ENCODE assay signal across 1 cellular context in the genomic region with DNA sequence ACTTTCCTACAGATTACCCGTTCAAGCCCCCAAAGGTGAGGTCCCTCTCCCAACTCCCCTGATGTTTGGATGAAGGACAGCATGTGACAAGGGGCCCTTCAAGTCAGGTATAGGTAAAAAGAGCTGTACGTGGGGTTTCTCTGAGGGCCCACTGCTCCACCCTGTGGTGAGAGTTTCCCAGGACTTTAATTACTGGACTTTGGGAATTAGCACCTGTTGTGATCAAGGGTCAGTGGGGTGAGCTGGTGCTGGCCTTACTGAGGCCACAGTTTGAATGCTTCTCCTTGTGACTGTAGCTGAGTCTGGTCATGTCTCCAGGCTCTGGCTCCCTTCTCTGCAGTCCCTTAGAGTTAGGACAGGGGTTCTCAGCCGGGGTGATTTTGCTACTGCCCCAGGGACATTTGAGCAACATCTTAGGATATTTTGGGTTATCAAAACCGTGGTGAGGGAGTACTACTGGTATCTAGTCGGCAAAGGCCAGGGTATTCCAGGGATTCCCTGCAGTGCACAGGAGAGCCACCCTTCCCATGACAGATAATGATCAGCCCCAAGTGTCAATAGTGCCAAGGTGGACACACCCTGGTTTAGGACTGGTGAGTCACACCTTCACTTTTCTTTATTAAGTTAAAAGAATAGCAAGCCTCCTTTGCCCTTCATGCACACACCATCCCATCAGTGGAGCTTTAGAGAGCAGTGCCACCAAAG.
TF ChIP-seq lines count a peak whose summit lies in the region.

No MANE protein-coding gene starts in this region.

TF ChIP-seq in H1, 55 proteins besides CTCF, POLR2A, EP300 and RAD21:
- no peak for TF ChIP-seq TEAD4 (IDR thresholded peaks at IDR 0.05; ENCODE audit: low read depth, low read length)
- no peak for TF ChIP-seq EGR1 (IDR thresholded peaks at IDR 0.05; ENCODE audit: borderline replicate concordance, low read depth, low read length)
- no peak for TF ChIP-seq CREB1 (IDR thresholded peaks at IDR 0.05)
- TF ChIP-seq JUN (IDR thresholded peaks at IDR 0.05; ENCODE audit: low read depth, low read length) = no peak
- TF ChIP-seq, protein P1, sequence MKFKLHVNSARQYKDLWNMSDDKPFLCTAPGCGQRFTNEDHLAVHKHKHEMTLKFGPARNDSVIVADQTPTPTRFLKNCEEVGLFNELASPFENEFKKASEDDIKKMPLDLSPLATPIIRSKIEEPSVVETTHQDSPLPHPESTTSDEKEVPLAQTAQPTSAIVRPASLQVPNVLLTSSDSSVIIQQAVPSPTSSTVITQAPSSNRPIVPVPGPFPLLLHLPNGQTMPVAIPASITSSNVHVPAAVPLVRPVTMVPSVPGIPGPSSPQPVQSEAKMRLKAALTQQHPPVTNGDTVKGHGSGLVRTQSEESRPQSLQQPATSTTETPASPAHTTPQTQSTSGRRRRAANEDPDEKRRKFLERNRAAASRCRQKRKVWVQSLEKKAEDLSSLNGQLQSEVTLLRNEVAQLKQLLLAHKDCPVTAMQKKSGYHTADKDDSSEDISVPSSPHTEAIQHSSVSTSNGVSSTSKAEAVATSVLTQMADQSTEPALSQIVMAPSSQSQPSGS (IDR thresholded peaks at IDR 0.05; ENCODE audit: low read length) = no peak
- TF ChIP-seq SRF (IDR thresholded peaks at IDR 0.05; ENCODE audit: low read depth, low read length) = no peak
- no peak for TF ChIP-seq BRCA1 (IDR thresholded peaks at IDR 0.05; ENCODE audit: low read depth, low read length)
- no peak for TF ChIP-seq CHD2 (IDR thresholded peaks at IDR 0.05; ENCODE audit: low read length)
- no peak for TF ChIP-seq NANOG (IDR thresholded peaks at IDR 0.05; ENCODE audit: insufficient read depth, low read depth, low read length, poor library complexity, severe bottlenecking)
- no peak for TF ChIP-seq CTBP2 (IDR thresholded peaks at IDR 0.05; ENCODE audit: borderline replicate concordance, insufficient read depth, insufficient read length, low read length)
- TF ChIP-seq, protein P2, sequence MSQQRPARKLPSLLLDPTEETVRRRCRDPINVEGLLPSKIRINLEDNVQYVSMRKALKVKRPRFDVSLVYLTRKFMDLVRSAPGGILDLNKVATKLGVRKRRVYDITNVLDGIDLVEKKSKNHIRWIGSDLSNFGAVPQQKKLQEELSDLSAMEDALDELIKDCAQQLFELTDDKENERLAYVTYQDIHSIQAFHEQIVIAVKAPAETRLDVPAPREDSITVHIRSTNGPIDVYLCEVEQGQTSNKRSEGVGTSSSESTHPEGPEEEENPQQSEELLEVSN (IDR thresholded peaks at IDR 0.05) = no peak
